In genomic region chr3:80113331-80113730, GRCh38 we compare ENCODE assay signal across 6 cellular contexts.
"Had no signal": no experiment of that assay in that cellular context is flagged by ENCODE, and none has a peak within 500 bp of the region (broad histone marks: within the 10 kb centered on the region; RNA-seq: fewer than 3 reads in every experiment).

No MANE protein-coding gene starts in this region.

- H3K36me3 Mint-ChIP-seq: IgD-negative memory B cell had no signal

- H3K9me3 Mint-ChIP-seq: GM23338, H9 had no signal

- H3K27ac ChIP-seq: KMS-11 had no signal

- H3K9ac ChIP-seq: KMS-11 had no signal

- ATAC-seq: GM23338 had no signal

- H3K4me3 Mint-ChIP-seq: GM23338, H9, IgD-negative memory B cell had no signal

- H3K4me2 ChIP-seq: GM23338, KMS-11 had no signal

- H2AFZ ChIP-seq: GM23338 had no signal

- H3K27ac Mint-ChIP-seq: GM23338, H9, IgD-negative memory B cell had no signal

- H3K27me3 Mint-ChIP-seq: IgD-negative memory B cell had no signal

- DNase-seq: H9, HCEC 1CT, KBM-7 had no signal

- H3K4me3 ChIP-seq: GM23338 had no signal

- H3K4me1 Mint-ChIP-seq: GM23338, H9 had no signal
